ENCODE assay signal across 10 cellular contexts in the genomic region with DNA sequence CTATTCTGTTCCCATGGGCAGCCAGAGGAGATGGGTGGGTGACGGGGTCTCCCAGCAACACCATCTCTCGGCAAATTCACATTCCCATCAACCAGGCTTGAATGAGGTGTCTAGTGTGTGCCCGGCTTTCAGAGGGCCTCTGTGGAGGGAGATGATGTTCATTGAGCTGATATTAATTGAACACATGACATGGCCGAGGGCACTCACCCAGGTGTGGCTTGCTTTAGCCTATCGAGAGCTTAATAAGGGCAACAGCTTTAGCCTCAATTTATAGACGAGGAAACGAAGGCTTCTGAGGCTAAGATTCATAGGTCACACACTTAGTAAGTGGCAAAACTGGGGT.
A peak's percentile ranks its signal among the peaks of the same experiment; 100 is the strongest.
DNase-seq lines count a peak whose midpoint lies in the region; ATAC-seq and TF ChIP-seq lines count a peak whose summit lies in the region.
"Had no signal": no experiment of that assay in that cellular context is flagged by ENCODE, and none has a peak within 500 bp of the region (broad histone marks: within the 10 kb centered on the region; RNA-seq: fewer than 3 reads in every experiment).

No MANE protein-coding gene starts in this region.

- no peak overlapping the region for H3K27ac Mint-ChIP-seq in activated T-helper 2 cell treated with anti-CD3 and anti-CD28 coated beads, Interferon-gamma antibody, Interleukin-2, Interleukin-4, amounts not matched to agents 10 μg/mL and 5 μg/mL and 100 μg/mL, durations not matched to agents 14 hours and 24 hours and 36 hours

- no peak overlapping the region for H3K14ac ChIP-seq in mesenchymal stem cell (ENCODE audit: low read length in 2 of 2)

- peak overlapping the region; percentile 68 for H3K9ac ChIP-seq in mesenchymal stem cell (ENCODE audit: low read length)

- TF ChIP-seq CTCF in heart left ventricle (IDR thresholded peaks at IDR 0.05) (no peak), upper lobe of left lung (IDR thresholded peaks at IDR 0.05) (no peak)

- H3K4me2 ChIP-seq in mesenchymal stem cell (ENCODE audit: low read length, poor library complexity, severe bottlenecking), result peak overlapping the region; percentile 20

- H3K9me3 Mint-ChIP-seq in activated T-helper 2 cell treated with anti-CD3 and anti-CD28 coated beads, Interferon-gamma antibody, Interleukin-2, Interleukin-4, amounts not matched to agents 10 μg/mL and 5 μg/mL and 100 μg/mL, durations not matched to agents 14 hours and 24 hours and 36 hours, result no peaks in the 10 kb centered on the region

- no peaks in the 10 kb centered on the region for H3K79me1 ChIP-seq in mesenchymal stem cell (replicated peaks; ENCODE audit: low read length, poor library complexity, severe bottlenecking)

- H3K9me3 ChIP-seq in heart left ventricle, result no peaks in the 10 kb centered on the region
- H3K9me3 ChIP-seq in mesenchymal stem cell (ENCODE audit: control insufficient read depth, low read length), result no peaks in the 10 kb centered on the region
- H3K9me3 ChIP-seq in upper lobe of left lung, result no peaks in the 10 kb centered on the region

- peak overlapping the region; percentile 63 for H2AK5ac ChIP-seq in mesenchymal stem cell (ENCODE audit: low read length, severe bottlenecking)

- no peak overlapping the region for H4K91ac ChIP-seq in mesenchymal stem cell (ENCODE audit: low read length)

- 79 to 92% (median 88%) methylated on average over 7 of the region's 7 CpGs for WGBS in heart left ventricle, 4 donors
- 89% methylated on average over 5 of the region's 7 CpGs for WGBS in mesenchymal stem cell
- WGBS in upper lobe of left lung, 2 donors, result 55 to 83% methylated on average over 7 of the region's 7 CpGs

- ATAC-seq in heart left ventricle, result no peak
- no peak for ATAC-seq in left ventricle myocardium superior
- no peak for ATAC-seq in upper lobe of left lung (ENCODE audit: low FRiP score in 2 of 2)
- ATAC-seq in HG02973 (IDR thresholded peaks at IDR 0.05; ENCODE audit: unreplicated experiment), result no peak
- ATAC-seq in GM18873 (IDR thresholded peaks at IDR 0.05; ENCODE audit: low FRiP score, unreplicated experiment), result no peak

- no peak overlapping the region for H3K4ac ChIP-seq in mesenchymal stem cell (ENCODE audit: low read depth in 1 of 2, low read length in 2 of 2)

- no peaks in the 10 kb centered on the region for H3K36me3 Mint-ChIP-seq in activated T-helper 2 cell treated with anti-CD3 and anti-CD28 coated beads, Interferon-gamma antibody, Interleukin-2, Interleukin-4, amounts not matched to agents 10 μg/mL and 5 μg/mL and 100 μg/mL, durations not matched to agents 14 hours and 24 hours and 36 hours (ENCODE audit: low read depth)

- no peak overlapping the region for H2BK5ac ChIP-seq in mesenchymal stem cell (ENCODE audit: low read depth, low read length, poor library complexity, severe bottlenecking)

- no peak overlapping the region for H2BK15ac ChIP-seq in mesenchymal stem cell (ENCODE audit: low read depth, poor library complexity, severe bottlenecking)

- no peak overlapping the region for H2BK12ac ChIP-seq in mesenchymal stem cell (ENCODE audit: low read length in 2 of 2)

- intact Hi-C loops in heart left ventricle (cut with DNase I), result loop anchor here in 1 of 10 donors (5.0 kb wide), 1 partner anchor 743 kb away; no protein-coding TSS in a partner anchor
- intact Hi-C loops in left ventricle myocardium superior (cut with micrococcal nuclease), result no loop called here
- intact Hi-C loops in activated T-helper 2 cell treated with anti-CD3 and anti-CD28 coated beads, Interferon-gamma antibody, Interleukin-2, Interleukin-4, amounts not matched to agents 10 μg/mL and 5 μg/mL and 100 μg/mL, durations not matched to agents 14 hours and 24 hours and 36 hours (cut with micrococcal nuclease), result no loop called here

- H3K4me1 ChIP-seq in heart left ventricle (peaks cover 0 to 51% (median 14%) of the 10 kb centered on the region in 12 donors), mesenchymal stem cell (ENCODE audit: control insufficient read depth, insufficient read depth, low read depth, low read length) (peaks cover 23% of the 10 kb centered on the region), upper lobe of left lung (peaks cover 22 to 50% (median 37%) of the 10 kb centered on the region in 4 donors)

- no peaks in the 10 kb centered on the region for H3K36me3 ChIP-seq in heart left ventricle
- H3K36me3 ChIP-seq in mesenchymal stem cell (ENCODE audit: control insufficient read depth in 1 of 2, insufficient read depth in 2 of 2, low read depth in 1 of 2, low read length in 2 of 2), result no peaks in the 10 kb centered on the region
- H3K36me3 ChIP-seq in upper lobe of left lung, result no peaks in the 10 kb centered on the region

- DNase-seq in heart left ventricle (no peak), left ventricle myocardium superior (no peak), mesenchymal stem cell (no peak), upper lobe of left lung (no peak), NCI-H446 treated with DMSO at 0.1 percent for 48 hours (lab: John Stamatoyannopoulos, UW) (no peak)
- DNase-seq in activated T-helper 2 cell treated with anti-CD3 and anti-CD28 coated beads, Interferon-gamma antibody, Interleukin-2, Interleukin-4, amounts not matched to agents 10 μg/mL and 5 μg/mL and 100 μg/mL, durations not matched to agents 14 hours and 24 hours and 36 hours (ENCODE audit: low spot score), result no peak
- DNase-seq: NK-92 treated with Interleukin-12 subunit alpha and Interleukin-12 subunit beta, amount 100 ng/mL, for 24 hours; small intestine had no signal

- no peak overlapping the region for H3K23ac ChIP-seq in mesenchymal stem cell (ENCODE audit: low read length in 2 of 2)

- peak overlapping the region in 8 of 12 donors; percentile 5 to 37 (median 19) for H3K4me3 ChIP-seq in heart left ventricle
- peak overlapping the region in 1 of 2 experiments; percentile 38 for H3K4me3 ChIP-seq in mesenchymal stem cell (ENCODE audit: insufficient read depth in 1 of 2, low read depth in 1 of 2, low read length in 2 of 2)
- H3K4me3 ChIP-seq in upper lobe of left lung, result peak overlapping the region in 3 of 4 donors; percentile 15 to 34 (median 19)

- H3K18ac ChIP-seq in mesenchymal stem cell (ENCODE audit: low read depth in 1 of 2, low read length in 2 of 2), result peak overlapping the region in 1 of 2 experiments; percentile 5

- TF ChIP-seq POLR2A in heart left ventricle (IDR thresholded peaks at IDR 0.05) (no peak), upper lobe of left lung (IDR thresholded peaks at IDR 0.05) (no peak)

- H2AFZ ChIP-seq in mesenchymal stem cell (ENCODE audit: low read depth, low read length), result no peak overlapping the region

- H2BK120ac ChIP-seq in mesenchymal stem cell (ENCODE audit: low read depth, low read length), result no peak overlapping the region

- peaks cover 35% of the 10 kb centered on the region for H3K4me1 Mint-ChIP-seq in activated T-helper 2 cell treated with anti-CD3 and anti-CD28 coated beads, Interferon-gamma antibody, Interleukin-2, Interleukin-4, amounts not matched to agents 10 μg/mL and 5 μg/mL and 100 μg/mL, durations not matched to agents 14 hours and 24 hours and 36 hours (ENCODE audit: low read depth)

- H3K27ac ChIP-seq in heart left ventricle (peak overlapping the region in 6 of 12 donors; percentile 29 to 94 (median 59)), mesenchymal stem cell (ENCODE audit: low read length, poor library complexity, severe bottlenecking) (peak overlapping the region; percentile 75), upper lobe of left lung (peak overlapping the region; percentile 61 to 82 (median 79))

- H3K27me3 Mint-ChIP-seq in activated T-helper 2 cell treated with anti-CD3 and anti-CD28 coated beads, Interferon-gamma antibody, Interleukin-2, Interleukin-4, amounts not matched to agents 10 μg/mL and 5 μg/mL and 100 μg/mL, durations not matched to agents 14 hours and 24 hours and 36 hours (ENCODE audit: low read depth), result peaks cover 60% of the 10 kb centered on the region

- TF ChIP-seq EP300 in upper lobe of left lung (IDR thresholded peaks at IDR 0.05), result no peak

- peak overlapping the region; percentile 30 for H3K4me3 Mint-ChIP-seq in activated T-helper 2 cell treated with anti-CD3 and anti-CD28 coated beads, Interferon-gamma antibody, Interleukin-2, Interleukin-4, amounts not matched to agents 10 μg/mL and 5 μg/mL and 100 μg/mL, durations not matched to agents 14 hours and 24 hours and 36 hours (ENCODE audit: low read depth)

- peaks cover 0 to 7% (median 0%) of the 10 kb centered on the region in 9 donors for H3K27me3 ChIP-seq in heart left ventricle
- peaks cover 0 to 34% of the 10 kb centered on the region in 2 experiments for H3K27me3 ChIP-seq in mesenchymal stem cell (ENCODE audit: control insufficient read depth in 1 of 2, insufficient read depth in 1 of 2, low read length in 2 of 2)
- H3K27me3 ChIP-seq in upper lobe of left lung, result no peaks in the 10 kb centered on the region

- no peak overlapping the region for H4K8ac ChIP-seq in mesenchymal stem cell (ENCODE audit: low read length)
